Comparison of ENCODE assay signal across 18 cellular contexts in the genomic region with DNA sequence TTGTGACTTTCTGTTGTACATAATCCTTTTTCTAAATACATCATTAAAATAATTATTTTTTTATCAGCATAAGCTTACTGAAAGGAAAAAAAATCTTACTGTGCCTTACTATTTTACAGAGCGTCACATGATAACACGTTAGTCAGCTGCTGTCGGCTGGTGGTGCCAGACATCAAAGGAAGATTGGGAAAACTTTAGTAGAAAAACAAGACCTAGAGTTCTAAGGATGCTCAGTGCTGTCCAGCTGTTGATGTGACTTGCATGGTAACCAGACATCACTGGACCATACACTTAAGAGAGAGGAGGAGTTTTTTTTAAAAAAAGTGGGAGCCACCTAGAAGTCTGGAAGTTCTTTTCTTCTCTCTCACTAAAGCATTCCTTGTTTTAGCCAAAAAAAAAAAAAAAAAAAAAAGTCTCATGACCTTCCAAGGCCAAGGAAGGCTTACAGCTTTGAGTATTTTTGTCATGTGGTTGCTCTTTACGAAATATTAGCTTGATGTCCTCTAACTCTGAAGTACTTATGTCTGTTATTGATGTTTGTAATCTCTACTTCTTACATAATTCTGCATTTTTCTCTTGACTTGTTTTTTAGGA. TPM values are rescaled to one million over a fixed set of nuclear protein-coding genes. Genes with fewer than 3 reads are reported as not detected.
DNase-seq lines count a peak whose midpoint lies in the region; ATAC-seq, FAIRE-seq and TF ChIP-seq lines count a peak whose summit lies in the region.
"Had no signal": no experiment of that assay in that cellular context is flagged by ENCODE, and none has a peak within 500 bp of the region (broad histone marks: within the 10 kb centered on the region; RNA-seq: fewer than 3 reads in every experiment).

No MANE protein-coding gene starts in this region.

- H3K27me3 ChIP-seq in upper lobe of right lung (no peaks in the 10 kb centered on the region), BE2C (peaks cover 27% of the 10 kb centered on the region)

- H3K27me3 Mint-ChIP-seq in activated naive CD8-positive, alpha-beta T cell treated with anti-CD3 and anti-CD28 coated beads, Interleukin-2, amount 50 U/mL, for 24 hours = peaks cover 46% of the 10 kb centered on the region

- no peaks in the 10 kb centered on the region for H3K36me3 Mint-ChIP-seq in activated naive CD8-positive, alpha-beta T cell treated with anti-CD3 and anti-CD28 coated beads, Interleukin-2, amount 50 U/mL, for 24 hours (ENCODE audit: low read depth)
- H3K36me3 Mint-ChIP-seq: natural killer cell treated with Interleukin-12 subunit alpha and Interleukin-12 subunit beta and Interleukin-15 and Interleukin-18, amount 100 ng/mL, for 72 hours had no signal

- DNase-seq in LHCN-M2 (ENCODE audit: low read depth) (peak; percentile 57), myocyte (ENCODE audit: low read depth) (peak; percentile 19), upper lobe of right lung (no peak), BE2C (no peak)
- DNase-seq in activated naive CD8-positive, alpha-beta T cell treated with anti-CD3 and anti-CD28 coated beads, Interleukin-2, amount 50 U/mL, for 24 hours = no peak
- DNase-seq: activated CD4-positive, alpha-beta T cell treated with anti-CD3 and anti-CD28 coated beads, Interleukin-2, amount 50 U/mL, for 4 hours; activated naive CD4-positive, alpha-beta T cell treated with anti-CD3 and anti-CD28 coated beads, Interleukin-2, amount 50 U/mL, for 16 hours; activated T-cell treated with anti-CD3 and anti-CD28 coated beads, Interleukin-2, amount 50 U/mL, for 1 hour; NCI-H1092; NCI-H774; PC-9; stimulated activated CD4-positive, alpha-beta T cell treated with anti-CD3 and anti-CD28 coated beads, Interleukin-1b, Interleukin-23, amount 100 ng/mL, for 48 hours had no signal

- ATAC-seq in upper lobe of right lung = no peak
- ATAC-seq in activated naive CD8-positive, alpha-beta T cell treated with anti-CD3 and anti-CD28 coated beads, Interleukin-2, amount 50 U/mL, for 24 hours = no peak
- no peak for ATAC-seq in GM18870 (IDR thresholded peaks at IDR 0.05; ENCODE audit: unreplicated experiment)
- ATAC-seq: natural killer cell treated with Interleukin-12 subunit alpha and Interleukin-12 subunit beta and Interleukin-15 and Interleukin-18, amount 100 ng/mL, for 72 hours had no signal

- H3K27ac ChIP-seq in upper lobe of right lung = peak overlapping the region; percentile 55
- H3K27ac ChIP-seq: BLaER1 treated with 17β-estradiol and CSF1 and Interleukin-3, amounts not matched to agents 10 nM and 100 nM; PC-9 had no signal

- H3K4me3 ChIP-seq in upper lobe of right lung (no peak overlapping the region), BE2C (ENCODE audit: low read depth, low read length) (no peak overlapping the region)
- H3K4me3 ChIP-seq: BLaER1 treated with 17β-estradiol and CSF1 and Interleukin-3, amounts not matched to agents 10 nM and 100 nM; lung; PC-9 had no signal

- intact Hi-C loops in upper lobe of right lung (cut with DNase I) = no loop called here

- H3K36me3 ChIP-seq in upper lobe of right lung = no peaks in the 10 kb centered on the region
- no peaks in the 10 kb centered on the region for H3K36me3 ChIP-seq in BE2C
- H3K36me3 ChIP-seq: BLaER1 treated with 17β-estradiol and CSF1 and Interleukin-3, amounts not matched to agents 10 nM and 100 nM had no signal

- peak; percentile 77 for FAIRE-seq in endometrium (lab: Jason Lieb, UNC)
- FAIRE-seq: TTC549 had no signal

- H3K9me3 ChIP-seq in upper lobe of right lung (no peaks in the 10 kb centered on the region), BE2C (no peaks in the 10 kb centered on the region; the same call in 1 of the 2 replicates)
- H3K9me3 ChIP-seq: BLaER1 treated with 17β-estradiol and CSF1 and Interleukin-3, amounts not matched to agents 10 nM and 100 nM had no signal

- H3K27ac Mint-ChIP-seq in activated naive CD8-positive, alpha-beta T cell treated with anti-CD3 and anti-CD28 coated beads, Interleukin-2, amount 50 U/mL, for 24 hours = no peak overlapping the region
- H3K27ac Mint-ChIP-seq: natural killer cell treated with Interleukin-12 subunit alpha and Interleukin-12 subunit beta and Interleukin-15 and Interleukin-18, amount 100 ng/mL, for 72 hours had no signal

- TF ChIP-seq CTCF in upper lobe of right lung (IDR thresholded peaks at IDR 0.05) = no peak
- TF ChIP-seq CTCF in BE2C (IDR thresholded peaks at IDR 0.05; ENCODE audit: low read depth, low read length) = no peak

- peaks cover 14% of the 10 kb centered on the region for H3K4me1 Mint-ChIP-seq in activated naive CD8-positive, alpha-beta T cell treated with anti-CD3 and anti-CD28 coated beads, Interleukin-2, amount 50 U/mL, for 24 hours

- peaks cover 27% of the 10 kb centered on the region for H3K4me1 ChIP-seq in upper lobe of right lung
- H3K4me1 ChIP-seq in BE2C = peaks cover 6% of the 10 kb centered on the region; the same call in 1 of the 2 replicates

- no peak overlapping the region for H3K4me3 Mint-ChIP-seq in activated naive CD8-positive, alpha-beta T cell treated with anti-CD3 and anti-CD28 coated beads, Interleukin-2, amount 50 U/mL, for 24 hours
- H3K4me3 Mint-ChIP-seq: natural killer cell treated with Interleukin-12 subunit alpha and Interleukin-12 subunit beta and Interleukin-15 and Interleukin-18, amount 100 ng/mL, for 72 hours had no signal

- no peaks in the 10 kb centered on the region for H3K9me3 Mint-ChIP-seq in activated naive CD8-positive, alpha-beta T cell treated with anti-CD3 and anti-CD28 coated beads, Interleukin-2, amount 50 U/mL, for 24 hours
- H3K9me3 Mint-ChIP-seq: natural killer cell treated with Interleukin-12 subunit alpha and Interleukin-12 subunit beta and Interleukin-15 and Interleukin-18, amount 100 ng/mL, for 72 hours had no signal

RNA-seq across cellular contexts. Expression of a gene that starts 4.5 kb away (rescaled TPM):
- total RNA-seq in LHCN-M2 (2014; rRNA removed) = 24.1 and 26.6 TPM in 2 replicates
- polyA plus RNA-seq in LHCN-M2 (2012) = 6.2 TPM
- total RNA-seq in myocyte = 14.6 and 27.4 TPM in 2 replicates
- polyA plus RNA-seq in myocyte (2012) = 8.1 TPM
- total RNA-seq in upper lobe of right lung = 85.7 TPM
- polyA plus RNA-seq in BE2C (2012; ENCODE audit: insufficient read depth, insufficient read length, low read depth) = 1.3 TPM

Comparison
In these comparisons a context has a peak if more than half of its experiments do, and no peak if none do; other contexts are left out.
1. DNase-seq: peak in LHCN-M2 (single experiment) and myocyte (single experiment); none in upper lobe of right lung (single experiment), BE2C (single experiment) and activated naive CD8-positive, alpha-beta T cell treated with anti-CD3 and anti-CD28 coated beads, Interleukin-2, amount 50 U/mL, for 24 hours (single experiment).